Comparison of ENCODE assay signal across 1 cellular context in genomic region chr19:43470288-43470687, GRCh38.
TF ChIP-seq lines count a peak whose summit lies in the region.

No MANE protein-coding gene starts in this region.

TF ChIP-seq in GM23338, 12 proteins besides CTCF, POLR2A, EP300 and RAD21 (continued from another document):
- TF ChIP-seq ZNF462 (CRISPR knock-in tag; IDR thresholded peaks at IDR 0.05) (no peak), ZNF114 (CRISPR knock-in tag; IDR thresholded peaks at IDR 0.05) (no peak), EZH2phosphoT487 (IDR thresholded peaks at IDR 0.05; ENCODE audit: unreplicated experiment) (no peak)
